In genomic region chr17:64345691-64346376, GRCh38 we compare ENCODE assay signal across 14 cellular contexts. TPM values are rescaled to one million over a fixed set of nuclear protein-coding genes. Genes with fewer than 3 reads are reported as not detected.
A peak's percentile ranks its signal among the peaks of the same experiment; 100 is the strongest.
DNase-seq lines count a peak whose midpoint lies in the region; ATAC-seq and TF ChIP-seq lines count a peak whose summit lies in the region.
"Had no signal": no experiment of that assay in that cellular context is flagged by ENCODE, and none has a peak within 500 bp of the region (broad histone marks: within the 10 kb centered on the region; RNA-seq: fewer than 3 reads in every experiment).

No MANE protein-coding gene starts in this region.

- DNase-seq in NCI-H82 (lab: John Stamatoyannopoulos, UW) (peak; percentile 62), NCI-H82 treated with DMSO at 0.1 percent for 48 hours (lab: John Stamatoyannopoulos, UW; ENCODE audit: unreplicated experiment) (no peak), NOMO-1 treated with DMSO at 0.1 percent for 48 hours (lab: John Stamatoyannopoulos, UW; ENCODE audit: unreplicated experiment) (peak; percentile 35), Right ventricle myocardium superior (peak; percentile 44), gastrocnemius medialis (no peak), NCI-H226 (no peak), GM23248 (no peak)
- DNase-seq: ACHN; activated CD8-positive, alpha-beta memory T cell treated with anti-CD3 and anti-CD28 coated beads for 24 hours; hypothalamus; Karpas-422; left colon had no signal

- TF ChIP-seq POLR2A in gastrocnemius medialis (IDR thresholded peaks at IDR 0.05) = no peak

- H3K27me3 ChIP-seq in gastrocnemius medialis = no peaks in the 10 kb centered on the region
- no peaks in the 10 kb centered on the region for H3K27me3 ChIP-seq in GM23248 (replicated peaks; ENCODE audit: insufficient read depth)

- no peak overlapping the region for H2AFZ ChIP-seq in GM23248

- intact Hi-C loops in Right ventricle myocardium superior (cut with DNase I) = no loop called here
- intact Hi-C loops in gastrocnemius medialis (cut with DNase I; ENCODE audit: low total_unique reads) = no loop called here

- no peaks in the 10 kb centered on the region for H4K20me1 ChIP-seq in GM23248 (ENCODE audit: insufficient read depth)

- no peak overlapping the region for H3K9ac ChIP-seq in GM23248

- H3K36me3 ChIP-seq in gastrocnemius medialis (no peaks in the 10 kb centered on the region), GM23248 (ENCODE audit: low read depth) (no peaks in the 10 kb centered on the region)

- TF ChIP-seq CTCF in gastrocnemius medialis (IDR thresholded peaks at IDR 0.05 in 4 of 5, conservative IDR thresholded peaks at IDR 0.05 in 1 of 5) = no peak

- no peaks in the 10 kb centered on the region for H3F3A ChIP-seq in GM23248 (ENCODE audit: insufficient read depth)

- H3K4me3 ChIP-seq in gastrocnemius medialis (no peak overlapping the region), GM23248 (no peak overlapping the region)

- in situ Hi-C loops in gastrocnemius medialis (cut with MboI; ENCODE audit: low sequenced_read_pairs in 4 of 4) (no loop called here), GM23248 (cut with MboI) (no loop called here)

- peak overlapping the region in 1 of 4 donors; percentile 64 for H3K27ac ChIP-seq in gastrocnemius medialis
- H3K27ac ChIP-seq in GM23248 = no peak overlapping the region

- H3K9me2 ChIP-seq in GM23248 (ENCODE audit: insufficient read depth) = no peaks in the 10 kb centered on the region

- H3K4me1 ChIP-seq in gastrocnemius medialis (peaks cover 7 to 19% of the 10 kb centered on the region in 2 donors), GM23248 (ENCODE audit: insufficient read depth) (peaks cover 10% of the 10 kb centered on the region)

- no peak overlapping the region for H3K4me2 ChIP-seq in GM23248 (ENCODE audit: unreplicated experiment)

- ATAC-seq in Right ventricle myocardium superior (ENCODE audit: poor library complexity) = peak; percentile 34
- peak; percentile 32 to 40 for ATAC-seq in gastrocnemius medialis
- ATAC-seq in GM21360 (IDR thresholded peaks at IDR 0.05; ENCODE audit: unreplicated experiment) = no peak
- ATAC-seq: left colon, SK-N-SH treated with all-trans-retinoic acid at 6 μM for 48 hours had no signal

- H3K9me3 ChIP-seq in gastrocnemius medialis = no peaks in the 10 kb centered on the region
- H3K9me3 ChIP-seq in GM23248 (ENCODE audit: low read depth) = no peaks in the 10 kb centered on the region

- H3K79me2 ChIP-seq in GM23248 (ENCODE audit: insufficient read depth) = no peaks in the 10 kb centered on the region

- 73% methylated on average over 11 of the region's 11 CpGs for WGBS in GM23248 (ENCODE audit: low coverage in 1 of 2, low lambda C conversion rate in 2 of 2, missing lambda C conversion rate in 2 of 2), 2 experiments

RNA-seq across cellular contexts. Expression of gene PECAM1, which starts 44.8 kb away (rescaled TPM):
- total RNA-seq in Right ventricle myocardium superior (89.9 TPM), gastrocnemius medialis (10 to 100 TPM; 35.1 to 71.5 (median 51.3) TPM)
- not detected in 2 replicates for total RNA-seq in GM23248 (2014; rRNA removed; shearing (Covaris generic))
- polyA plus RNA-seq in GM23248 (2016; fragmentation: Nextera tagmentation; extraction: Ambion mirVana) = 0.06 and 0.11 TPM in 2 replicates

Comparison
In these comparisons a context has a peak if more than half of its experiments do, and no peak if none do; other contexts are left out.
1. DNase-seq: peak in NCI-H82 (single experiment), NOMO-1 treated with DMSO at 0.1 percent for 48 hours (single experiment) and Right ventricle myocardium superior (single experiment); none in NCI-H82 treated with DMSO at 0.1 percent for 48 hours (single experiment), gastrocnemius medialis (0 of 2), NCI-H226 (single experiment) and GM23248 (single experiment).
2. RNA of gene PECAM1, which starts 44.8 kb away (total RNA-seq): 89.9 TPM in Right ventricle myocardium superior (single experiment) and 35.1 to 71.5 TPM in gastrocnemius medialis; not detected in GM23248; every median in the first group is over 10 times any median in the second.